In the genomic region with DNA sequence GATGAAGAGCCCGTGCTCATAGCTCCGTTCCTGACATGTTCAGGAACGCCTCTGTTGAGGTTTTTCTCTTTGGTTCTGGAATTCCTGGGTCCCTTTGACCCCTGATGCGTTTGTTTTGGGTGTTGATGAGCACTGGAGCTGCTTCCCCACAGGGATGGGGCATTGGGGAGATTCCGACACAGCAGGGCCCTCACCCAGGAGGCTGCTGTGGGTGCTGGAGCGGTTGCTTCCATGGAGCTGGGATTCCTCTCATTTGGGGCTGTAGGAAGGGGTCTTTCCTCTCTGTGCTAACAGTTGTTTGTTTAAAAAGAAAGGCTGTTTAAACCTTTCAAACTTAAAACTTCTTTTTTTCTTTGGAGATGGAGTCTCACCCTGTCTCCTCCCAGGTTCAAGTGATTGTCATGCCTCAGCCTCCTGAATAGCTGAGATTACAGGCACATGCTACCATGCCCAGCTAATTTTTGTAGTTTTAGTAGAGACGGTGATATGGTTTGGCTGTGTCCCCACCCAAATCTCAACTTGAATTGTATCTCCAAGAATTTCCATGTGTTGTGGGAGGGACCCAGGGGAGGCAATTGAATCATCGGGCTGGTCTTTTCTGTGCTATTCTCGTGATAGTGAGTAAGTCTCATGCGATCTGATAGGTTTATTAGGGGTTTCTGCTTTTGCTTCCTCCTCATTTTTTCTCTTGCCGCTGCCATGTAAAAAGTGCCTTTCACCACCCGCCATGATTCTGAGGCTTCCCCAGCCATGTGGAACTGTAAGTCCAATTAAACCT, we compare ENCODE assay signal across 12 cellular contexts. TPM values are rescaled to one million over a fixed set of nuclear protein-coding genes. Genes with fewer than 3 reads are reported as not detected.
DNase-seq lines count a peak whose midpoint lies in the region; ATAC-seq and TF ChIP-seq lines count a peak whose summit lies in the region.
"Had no signal": no experiment of that assay in that cellular context is flagged by ENCODE, and none has a peak within 500 bp of the region (broad histone marks: within the 10 kb centered on the region; RNA-seq: fewer than 3 reads in every experiment).

No MANE protein-coding gene starts in this region.

- H3K9me3 Mint-ChIP-seq in H9: peaks cover 3 to 4% of the 10 kb centered on the region in 2 experiments
- no peaks in the 10 kb centered on the region for H3K9me3 Mint-ChIP-seq in activated CD8-positive, alpha-beta T cell treated with anti-CD3 and anti-CD28 coated beads, Interleukin-2, amount 10 ng/mL, durations not matched to agents 7 days and 5 days (ENCODE audit: insufficient read depth)
- H3K9me3 Mint-ChIP-seq: activated naive CD8-positive, alpha-beta T cell treated with anti-CD3 and anti-CD28 coated beads, Interleukin-2, amount 10 ng/mL, durations not matched to agents 7 days and 5 days had no signal

- no peak overlapping the region for H2BK12ac ChIP-seq in H9 (ENCODE audit: insufficient read length, low read depth, low read length)

- no peak overlapping the region for H3K4me2 ChIP-seq in H9 (ENCODE audit: insufficient read depth, insufficient read length, low read length)

- peak overlapping the region; percentile 85 to 94 (median 93); a peak in 5 of 7 replicates for H3K27ac Mint-ChIP-seq in H9
- peak overlapping the region; percentile 61 for H3K27ac Mint-ChIP-seq in activated CD8-positive, alpha-beta T cell treated with anti-CD3 and anti-CD28 coated beads, Interleukin-2, amount 10 ng/mL, durations not matched to agents 7 days and 5 days
- H3K27ac Mint-ChIP-seq: activated naive CD8-positive, alpha-beta T cell treated with anti-CD3 and anti-CD28 coated beads, Interleukin-2, amount 10 ng/mL, durations not matched to agents 7 days and 5 days had no signal

- intact Hi-C loops in spleen (cut with DNase I; ENCODE audit: low total_unique reads): no loop called here

- H2BK120ac ChIP-seq in H9 (ENCODE audit: low read depth, low read length, poor library complexity, severe bottlenecking): no peak overlapping the region

- peaks cover 0 to 10% (median 0%) of the 10 kb centered on the region in 6 donors for H3K36me3 ChIP-seq in spleen

- H3K23me2 ChIP-seq in H9 (ENCODE audit: insufficient read length, low read depth, low read length, poor library complexity, severe bottlenecking): no peaks in the 10 kb centered on the region

- no peak overlapping the region for H4K91ac ChIP-seq in H9 (ENCODE audit: insufficient read length, low read depth, low read length)

- H3K27me3 ChIP-seq in H9 (ENCODE audit: insufficient read depth, low read length): no peaks in the 10 kb centered on the region
- no peaks in the 10 kb centered on the region for H3K27me3 ChIP-seq in spleen (replicated peaks in 1 of 7)

- CTCF ChIA-PET in activated CD8-positive, alpha-beta T cell treated with anti-CD3 and anti-CD28 coated beads, Interleukin-2, amount 10 ng/mL, durations not matched to agents 7 days and 5 days (lab: Charles Lee): no interaction called here

- no peak for TF ChIP-seq CTCF in H9 (conservative IDR thresholded peaks at IDR 0.05)
- TF ChIP-seq CTCF in fibroblast of the aortic adventitia (IDR thresholded peaks at IDR 0.05; ENCODE audit: insufficient read depth, low read length): no peak
- TF ChIP-seq CTCF in spleen (IDR thresholded peaks at IDR 0.05 in 8 of 11, conservative IDR thresholded peaks at IDR 0.05 in 3 of 11): no peak

- no peak for ATAC-seq in activated CD8-positive, alpha-beta T cell treated with anti-CD3 and anti-CD28 coated beads, Interleukin-2, amount 10 ng/mL, durations not matched to agents 7 days and 5 days

- DNase-seq in H9: no peak
- DNase-seq in activated CD8-positive, alpha-beta T cell treated with anti-CD3 and anti-CD28 coated beads, Interleukin-2, amount 10 ng/mL, durations not matched to agents 7 days and 5 days: no peak
- peak; percentile 84 for DNase-seq in fibroblast of the aortic adventitia (ENCODE audit: low read depth)
- no peak for DNase-seq in spleen
- no peak for DNase-seq in DMS114 treated with DMSO at 0.1 percent for 48 hours (lab: John Stamatoyannopoulos, UW; ENCODE audit: unreplicated experiment)
- no peak for DNase-seq in NCI-H1105 (lab: John Stamatoyannopoulos, UW)
- no peak for DNase-seq in SHP77 (lab: John Stamatoyannopoulos, UW)
- no peak for DNase-seq in DMS 273 treated with DMSO at 0.1 percent for 48 hours (lab: John Stamatoyannopoulos, UW)
- DNase-seq: activated naive CD8-positive, alpha-beta T cell treated with anti-CD3 and anti-CD28 coated beads, Interleukin-2, amount 10 ng/mL, durations not matched to agents 7 days and 5 days; Karpas-422; NCI-H82 had no signal

- no peak overlapping the region for H3K4ac ChIP-seq in H9 (ENCODE audit: low read depth, low read length)

- no peak overlapping the region for H3K4me3 ChIP-seq in fibroblast of the aortic adventitia (ENCODE audit: low read depth, low read length)
- no peak overlapping the region for H3K4me3 ChIP-seq in spleen

- H4K8ac ChIP-seq in H9 (replicated peaks; ENCODE audit: insufficient read length, low read depth, low read length): peak overlapping the region; percentile 21

- peaks cover 57 to 66% of the 10 kb centered on the region in 2 experiments for H3K4me1 Mint-ChIP-seq in H9
- peaks cover 23% of the 10 kb centered on the region for H3K4me1 Mint-ChIP-seq in activated CD8-positive, alpha-beta T cell treated with anti-CD3 and anti-CD28 coated beads, Interleukin-2, amount 10 ng/mL, durations not matched to agents 7 days and 5 days (ENCODE audit: low read depth)

- no peak overlapping the region; a peak in 2 of 5 replicates for H3K4me3 Mint-ChIP-seq in H9
- H3K4me3 Mint-ChIP-seq in activated CD8-positive, alpha-beta T cell treated with anti-CD3 and anti-CD28 coated beads, Interleukin-2, amount 10 ng/mL, durations not matched to agents 7 days and 5 days: no peak overlapping the region
- H3K4me3 Mint-ChIP-seq: activated naive CD8-positive, alpha-beta T cell treated with anti-CD3 and anti-CD28 coated beads, Interleukin-2, amount 10 ng/mL, durations not matched to agents 7 days and 5 days had no signal

- TF ChIP-seq POLR2A in spleen (IDR thresholded peaks at IDR 0.05): no peak

- no peak overlapping the region for H3K9ac ChIP-seq in H9 (ENCODE audit: extremely low read depth, insufficient read length, low read length)

- no peaks in the 10 kb centered on the region for H3K27me3 Mint-ChIP-seq in H9 (ENCODE audit: low read depth)
- no peaks in the 10 kb centered on the region for H3K27me3 Mint-ChIP-seq in activated CD8-positive, alpha-beta T cell treated with anti-CD3 and anti-CD28 coated beads, Interleukin-2, amount 10 ng/mL, durations not matched to agents 7 days and 5 days (ENCODE audit: low read depth)
- H3K27me3 Mint-ChIP-seq: activated naive CD8-positive, alpha-beta T cell treated with anti-CD3 and anti-CD28 coated beads, Interleukin-2, amount 10 ng/mL, durations not matched to agents 7 days and 5 days had no signal

- H2BK20ac ChIP-seq in H9 (ENCODE audit: low read depth, low read length, poor library complexity, severe bottlenecking): no peak overlapping the region

- no peak overlapping the region for H3K27ac ChIP-seq in H9 (ENCODE audit: insufficient read length, low read depth, low read length)
- peak overlapping the region in 5 of 8 donors; percentile 20 to 66 (median 64) for H3K27ac ChIP-seq in spleen
- H3K27ac ChIP-seq: neutrophil had no signal

- no peak overlapping the region for H3K56ac ChIP-seq in H9 (ENCODE audit: insufficient read length, low read depth, low read length)

- H2BK15ac ChIP-seq in H9 (ENCODE audit: low read depth, low read length): no peak overlapping the region

- POLR2A ChIA-PET in activated CD8-positive, alpha-beta T cell treated with anti-CD3 and anti-CD28 coated beads, Interleukin-2, amount 10 ng/mL, durations not matched to agents 7 days and 5 days (lab: Charles Lee): interaction anchor here (0.6 kb wide), 1 partner anchor 21 kb away, joined by 4 read pairs; no protein-coding TSS in a partner anchor

- no CpG with 5 or more reads among the region's 12 CpGs for WGBS in H9 (ENCODE audit: extremely low coverage, insufficient read length, low lambda C conversion rate)
- 79 to 92% (median 87%) methylated on average over 12 of the region's 12 CpGs for whole genome bisulfite sequencing in spleen, 5 donors

- no peak overlapping the region for H2BK5ac ChIP-seq in H9 (ENCODE audit: insufficient read length, low read length)

- H3T11ph ChIP-seq in H9 (ENCODE audit: low read length): no peak overlapping the region

- no peak overlapping the region for H2AK5ac ChIP-seq in H9 (ENCODE audit: insufficient read length, low read length)

- no peak overlapping the region for H3K18ac ChIP-seq in H9 (ENCODE audit: insufficient read length, low read depth, low read length)

- peaks cover 37% of the 10 kb centered on the region; the same call in 1 of the 2 replicates for H3K79me2 ChIP-seq in H9 (ENCODE audit: insufficient read depth, low read length)

- H4K5ac ChIP-seq in H9 (ENCODE audit: insufficient read length, low read depth, low read length): no peak overlapping the region

- H3K23ac ChIP-seq in H9 (ENCODE audit: insufficient read length, low read depth, low read length): no peak overlapping the region

- H3K4me1 ChIP-seq in H9 (ENCODE audit: insufficient read depth, low read length) (peaks cover 2% of the 10 kb centered on the region; the same call in 1 of the 2 replicates), spleen (peaks cover 61 to 84% (median 78%) of the 10 kb centered on the region in 6 donors)

- H4K20me1 ChIP-seq in H9 (ENCODE audit: control insufficient read depth, insufficient read depth, insufficient read length): peaks cover 3% of the 10 kb centered on the region

- no peak overlapping the region for H2AFZ ChIP-seq in H9 (ENCODE audit: low read length)

- H3K14ac ChIP-seq in H9 (ENCODE audit: insufficient read depth, low read length): no peak overlapping the region

- H3K79me1 ChIP-seq in H9 (ENCODE audit: insufficient read depth, low read depth, low read length, poor library complexity, severe bottlenecking): no peaks in the 10 kb centered on the region

- H3K9me3 ChIP-seq in H9 (ENCODE audit: control insufficient read depth, low read depth, low read length): no peaks in the 10 kb centered on the region
- no peaks in the 10 kb centered on the region for H3K9me3 ChIP-seq in spleen
- H3K9me3 ChIP-seq: neutrophil had no signal

- peaks cover 16 to 24% (median 17%) of the 10 kb centered on the region in 3 experiments; a peak in 6 of 7 replicates for H3K36me3 Mint-ChIP-seq in H9 (ENCODE audit: insufficient read depth in 1 of 3, low read depth in 3 of 3)
- H3K36me3 Mint-ChIP-seq in activated CD8-positive, alpha-beta T cell treated with anti-CD3 and anti-CD28 coated beads, Interleukin-2, amount 10 ng/mL, durations not matched to agents 7 days and 5 days (ENCODE audit: low read depth): peaks cover 6% of the 10 kb centered on the region

RNA-seq across cellular contexts. Expression of a gene that starts 48.9 kb away (rescaled TPM):
- 88.8 and 89.5 TPM in 2 replicates for total RNA-seq in H9 (2021)
- 10 to 100 TPM; 41.2 to 41.4 TPM for total RNA-seq in activated CD8-positive, alpha-beta T cell treated with anti-CD3 and anti-CD28 coated beads, Interleukin-2, amount 10 ng/mL, durations not matched to agents 7 days and 5 days
- total RNA-seq in fibroblast of the aortic adventitia (ENCODE audit: low replicate concordance): 28.1 and 36.6 TPM in 2 replicates
- total RNA-seq in spleen: 10 to 100 TPM; 47.4 to 100.0 (median 64.0) TPM
- 10 to 100 TPM in 1 of 3 donors, 1 to 10 TPM in 2; 4.4 to 16.8 (median 6.5) TPM for polyA plus RNA-seq in spleen
